8 cellular contexts compared by ENCODE assay signal in genomic region chr9:70398145-70398556, GRCh38. TPM values are rescaled to one million over a fixed set of nuclear protein-coding genes. Genes with fewer than 3 reads are reported as not detected.
DNase-seq lines count a peak whose midpoint lies in the region; ATAC-seq and TF ChIP-seq lines count a peak whose summit lies in the region.

No MANE protein-coding gene starts in this region.

- peaks cover 0 to 2% of the 10 kb centered on the region in 2 donors for H3K36me3 Mint-ChIP-seq in CD14-positive monocyte
- H3K36me3 Mint-ChIP-seq in activated T-helper 17 cell treated with anti-CD3 and anti-CD28 coated beads, Interleukin-2, amount 50 U/mL, for 72 hours (ENCODE audit: low read depth), result no peaks in the 10 kb centered on the region

- no peaks in the 10 kb centered on the region for H3K9me3 Mint-ChIP-seq in CD14-positive monocyte
- H3K9me3 Mint-ChIP-seq in activated T-helper 17 cell treated with anti-CD3 and anti-CD28 coated beads, Interleukin-2, amount 50 U/mL, for 72 hours, result no peaks in the 10 kb centered on the region

- peak overlapping the region; percentile 15 to 83 (median 68) for H3K27ac Mint-ChIP-seq in CD14-positive monocyte
- peak overlapping the region; percentile 69 for H3K27ac Mint-ChIP-seq in activated T-helper 17 cell treated with anti-CD3 and anti-CD28 coated beads, Interleukin-2, amount 50 U/mL, for 72 hours

- H3K4me1 Mint-ChIP-seq in CD14-positive monocyte, result peaks cover 30% of the 10 kb centered on the region
- peaks cover 50% of the 10 kb centered on the region for H3K4me1 Mint-ChIP-seq in activated T-helper 17 cell treated with anti-CD3 and anti-CD28 coated beads, Interleukin-2, amount 50 U/mL, for 72 hours

- no peak for TF ChIP-seq CTCF in CD14-positive monocyte (IDR thresholded peaks at IDR 0.05)

- ATAC-seq in GM19397 (IDR thresholded peaks at IDR 0.05; ENCODE audit: unreplicated experiment) (peak; percentile 98), HG03432 (IDR thresholded peaks at IDR 0.05; ENCODE audit: unreplicated experiment) (peak; percentile 99)
- ATAC-seq in activated T-helper 17 cell treated with anti-CD3 and anti-CD28 coated beads, Interleukin-2, amount 50 U/mL, for 72 hours (replicated peaks), result peak; percentile 86

- peaks cover 0 to 2% (median 0%) of the 10 kb centered on the region in 3 donors for H3K27me3 Mint-ChIP-seq in CD14-positive monocyte (ENCODE audit: low read depth in 3 of 3)
- no peaks in the 10 kb centered on the region for H3K27me3 Mint-ChIP-seq in activated T-helper 17 cell treated with anti-CD3 and anti-CD28 coated beads, Interleukin-2, amount 50 U/mL, for 72 hours

- intact Hi-C loops in CD14-positive monocyte (cut with micrococcal nuclease), result no loop called here

- H3K4me3 Mint-ChIP-seq in CD14-positive monocyte, result peak overlapping the region; percentile 39 to 40
- peak overlapping the region; percentile 63 for H3K4me3 Mint-ChIP-seq in activated T-helper 17 cell treated with anti-CD3 and anti-CD28 coated beads, Interleukin-2, amount 50 U/mL, for 72 hours

- DNase-seq in CD14-positive monocyte (ENCODE audit: low spot score), result no peak
- peak; percentile 68 for DNase-seq in pons (ENCODE audit: low spot score)
- no peak for DNase-seq in midbrain (lab: John Stamatoyannopoulos, UW)
- DNase-seq in NCI-H1092 treated with DMSO at 0.1 percent for 48 hours (lab: John Stamatoyannopoulos, UW), result no peak
- DNase-seq in LoVo (ENCODE audit: low spot score), result no peak

RNA-seq across cellular contexts. Expression of gene KLF9, which starts 16.3 kb away (rescaled TPM):
- under 1 TPM; 0.18 to 0.72 TPM for polyA plus RNA-seq in CD14-positive monocyte
- total RNA-seq in activated T-helper 17 cell treated with anti-CD3 and anti-CD28 coated beads, Interleukin-2, amount 50 U/mL, for 72 hours, result 10 to 100 TPM in 1 of 2 donors, 1 to 10 TPM in 1; 9.1 to 19.0 TPM
